ENCODE assay signal across 14 cellular contexts in the genomic region with DNA sequence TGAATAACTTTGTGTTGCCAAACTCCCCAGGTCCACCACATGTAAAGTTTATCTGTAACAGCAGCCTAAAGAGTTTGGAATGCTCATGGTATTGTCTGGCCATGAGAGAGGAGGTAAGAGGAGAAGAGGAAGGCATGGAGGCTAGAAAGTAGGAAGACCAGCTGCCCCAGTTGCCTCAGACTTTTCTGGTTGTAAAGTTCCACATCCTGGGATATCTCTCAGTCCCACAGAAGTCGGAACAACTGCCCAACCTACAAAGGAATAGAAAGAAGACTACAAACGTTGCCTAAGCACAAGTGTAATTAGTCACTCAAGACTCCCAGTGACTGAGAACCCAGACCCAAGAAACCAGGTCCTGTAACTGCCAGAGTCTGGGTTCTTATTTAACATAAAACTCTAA. TPM values are rescaled to one million over a fixed set of nuclear protein-coding genes. Genes with fewer than 3 reads are reported as not detected.
DNase-seq lines count a peak whose midpoint lies in the region; ATAC-seq and TF ChIP-seq lines count a peak whose summit lies in the region.
"Had no signal": no experiment of that assay in that cellular context is flagged by ENCODE, and none has a peak within 500 bp of the region (broad histone marks: within the 10 kb centered on the region; RNA-seq: fewer than 3 reads in every experiment).

No MANE protein-coding gene starts in this region.

- intact Hi-C loops in Caco-2 (cut with micrococcal nuclease; ENCODE audit: unreplicated experiment) (loop anchor here (1.0 to 5.0 kb wide), 10 partner anchors 9 to 443 kb away; partner anchors contain the start of gene CREB3L2), esophagus squamous epithelium (cut with DNase I) (no loop called here)

- H3K9me3 ChIP-seq in Caco-2 (no peaks in the 10 kb centered on the region), Peyer's patch (no peaks in the 10 kb centered on the region), esophagus squamous epithelium (no peaks in the 10 kb centered on the region)

- TF ChIP-seq CTCF in Caco-2 (IDR thresholded peaks at IDR 0.05; ENCODE audit: insufficient read depth in 1 of 2, low read depth in 1 of 2, low read length in 1 of 2, severe bottlenecking in 1 of 2, unreplicated experiment in 1 of 2) = no peak
- no peak for TF ChIP-seq CTCF in Peyer's patch (IDR thresholded peaks at IDR 0.05)
- TF ChIP-seq CTCF in esophagus squamous epithelium (IDR thresholded peaks at IDR 0.05) = no peak

- no peaks in the 10 kb centered on the region for H3K27me3 Mint-ChIP-seq in Caco-2 (ENCODE audit: insufficient read depth, unreplicated experiment)
- H3K27me3 Mint-ChIP-seq: activated CD4-positive, alpha-beta memory T cell treated with anti-CD3 and anti-CD28 coated beads, Interleukin-2, amount 10 ng/mL, durations not matched to agents 7 days and 5 days; activated naive CD4-positive, alpha-beta T cell treated with anti-CD3 and anti-CD28 coated beads, Interleukin-2, amount 10 ng/mL, durations not matched to agents 7 days and 5 days had no signal

- H3K27ac ChIP-seq in Peyer's patch = peak overlapping the region in 3 of 4 donors; percentile 19 to 84 (median 79)
- peak overlapping the region; percentile 60 to 83 (median 80) for H3K27ac ChIP-seq in esophagus squamous epithelium
- peak overlapping the region; percentile 86 for H3K27ac ChIP-seq in rectal smooth muscle tissue (ENCODE audit: low read depth, low read length)

- POLR2A ChIA-PET in Caco-2 (lab: Charles Lee) = interaction anchor here (1.0 to 2.4 kb wide), 4 partner anchors 9 to 38 kb away, joined by 3 to 9 read pairs (median 6); no protein-coding TSS in a partner anchor

- ATAC-seq in GM18519 (IDR thresholded peaks at IDR 0.05; ENCODE audit: low FRiP score, unreplicated experiment) = no peak
- ATAC-seq: left ventricle myocardium superior had no signal

- H3K27me3 ChIP-seq in Caco-2 (replicated peaks; ENCODE audit: control insufficient read depth, insufficient read depth, low read length) (no peaks in the 10 kb centered on the region), Peyer's patch (no peaks in the 10 kb centered on the region), esophagus squamous epithelium (no peaks in the 10 kb centered on the region), rectal smooth muscle tissue (ENCODE audit: control insufficient read depth, insufficient read depth, low read length) (no peaks in the 10 kb centered on the region)

- peak in 1 of 2 donors; percentile 6 for TF ChIP-seq POLR2A in Peyer's patch (IDR thresholded peaks at IDR 0.05)
- TF ChIP-seq POLR2A in esophagus squamous epithelium (IDR thresholded peaks at IDR 0.05) = no peak

- peak overlapping the region; percentile 56 for H3K4me3 Mint-ChIP-seq in Caco-2 (ENCODE audit: unreplicated experiment)
- H3K4me3 Mint-ChIP-seq: activated CD4-positive, alpha-beta memory T cell treated with anti-CD3 and anti-CD28 coated beads, Interleukin-2, amount 10 ng/mL, durations not matched to agents 7 days and 5 days; activated naive CD4-positive, alpha-beta T cell treated with anti-CD3 and anti-CD28 coated beads, Interleukin-2, amount 10 ng/mL, durations not matched to agents 7 days and 5 days had no signal

- BruUV-seq in Caco-2 (replicated peaks; lab: Mats Ljungman, UMichigan) = no TSS peak

- H3K27ac Mint-ChIP-seq in Caco-2 (ENCODE audit: unreplicated experiment) = peak overlapping the region; percentile 85
- H3K27ac Mint-ChIP-seq: activated CD4-positive, alpha-beta memory T cell treated with anti-CD3 and anti-CD28 coated beads, Interleukin-2, amount 10 ng/mL, durations not matched to agents 7 days and 5 days; activated naive CD4-positive, alpha-beta T cell treated with anti-CD3 and anti-CD28 coated beads, Interleukin-2, amount 10 ng/mL, durations not matched to agents 7 days and 5 days had no signal

- DNase-seq in Caco-2 (peak in 1 of 2 experiments; percentile 27), Peyer's patch (no peak), esophagus squamous epithelium (lab: John Stamatoyannopoulos, UW) (no peak), COLO668 (lab: John Stamatoyannopoulos, UW; ENCODE audit: unreplicated experiment) (no peak), UCSD-AML1 (lab: John Stamatoyannopoulos, UW; ENCODE audit: unreplicated experiment) (no peak), epidermal melanocyte (ENCODE audit: insufficient read length, low spot score) (no peak)
- DNase-seq: activated CD4-positive, alpha-beta memory T cell treated with anti-CD3 and anti-CD28 coated beads, Interleukin-2, amount 10 ng/mL, durations not matched to agents 7 days and 5 days; activated naive CD4-positive, alpha-beta T cell treated with anti-CD3 and anti-CD28 coated beads, Interleukin-2, amount 10 ng/mL, durations not matched to agents 7 days and 5 days; cortex of kidney; left ventricle myocardium superior; NCI-H187 treated with DMSO at 0.1 percent for 48 hours; SW 1271 had no signal

- 50 to 53% methylated on average over 2 of the region's 2 CpGs for WGBS in esophagus squamous epithelium, 2 donors

- H3K9ac ChIP-seq in rectal smooth muscle tissue (ENCODE audit: low read length) = no peak overlapping the region

- H3K9me3 Mint-ChIP-seq in Caco-2 (ENCODE audit: unreplicated experiment) = no peaks in the 10 kb centered on the region
- H3K9me3 Mint-ChIP-seq: activated CD4-positive, alpha-beta memory T cell treated with anti-CD3 and anti-CD28 coated beads, Interleukin-2, amount 10 ng/mL, durations not matched to agents 7 days and 5 days; activated naive CD4-positive, alpha-beta T cell treated with anti-CD3 and anti-CD28 coated beads, Interleukin-2, amount 10 ng/mL, durations not matched to agents 7 days and 5 days had no signal

- peaks cover 97% of the 10 kb centered on the region for H3K4me1 ChIP-seq in Caco-2
- peaks cover 0 to 51% (median 9%) of the 10 kb centered on the region in 4 donors for H3K4me1 ChIP-seq in Peyer's patch
- H3K4me1 ChIP-seq in esophagus squamous epithelium = peaks cover 14 to 89% (median 37%) of the 10 kb centered on the region in 3 donors
- peaks cover 49% of the 10 kb centered on the region for H3K4me1 ChIP-seq in rectal smooth muscle tissue (ENCODE audit: control insufficient read depth, insufficient read depth, low read length)

- H3K36me3 Mint-ChIP-seq in Caco-2 (ENCODE audit: insufficient read depth, unreplicated experiment) = peaks cover 43% of the 10 kb centered on the region

- no peak overlapping the region for H3K4me3 ChIP-seq in Caco-2 (ENCODE audit: low read depth, low read length)
- H3K4me3 ChIP-seq in Peyer's patch = no peak overlapping the region
- no peak overlapping the region for H3K4me3 ChIP-seq in esophagus squamous epithelium
- H3K4me3 ChIP-seq in rectal smooth muscle tissue (ENCODE audit: low read length) = no peak overlapping the region

- H3K36me3 ChIP-seq in Caco-2 (ENCODE audit: control insufficient read depth, insufficient read depth, low read length) (0 out of 2 replicates have a peak, but pooled peaks cover 1% of the 10 kb centered on the region), Peyer's patch (peaks cover 0 to 4% (median 0%) of the 10 kb centered on the region in 3 donors), esophagus squamous epithelium (peaks cover 0 to 7% (median 0%) of the 10 kb centered on the region in 3 donors), rectal smooth muscle tissue (ENCODE audit: control insufficient read depth, insufficient read depth, low read length) (no peaks in the 10 kb centered on the region)

- H3K4me1 Mint-ChIP-seq in Caco-2 (ENCODE audit: low read depth, unreplicated experiment) = peaks cover 72% of the 10 kb centered on the region

- CTCF ChIA-PET in Caco-2 (lab: Charles Lee) = interaction anchor here (1.6 kb wide), 1 partner anchor 47 kb away, joined by 7 read pairs; the partner anchor contains the start of gene CREB3L2

RNA-seq across cellular contexts. Expression of gene CREB3L2, which starts 47.3 kb away (rescaled TPM):
- total RNA-seq in Caco-2 (2022) (106 and 123 TPM in 2 replicates), Peyer's patch (10 to 100 TPM; 20.6 to 42.7 (median 33.6) TPM), esophagus squamous epithelium (10 to 100 TPM; 14.9 to 21.9 (median 17.3) TPM)
